Comparison of ENCODE assay signal across 14 cellular contexts in the genomic region with DNA sequence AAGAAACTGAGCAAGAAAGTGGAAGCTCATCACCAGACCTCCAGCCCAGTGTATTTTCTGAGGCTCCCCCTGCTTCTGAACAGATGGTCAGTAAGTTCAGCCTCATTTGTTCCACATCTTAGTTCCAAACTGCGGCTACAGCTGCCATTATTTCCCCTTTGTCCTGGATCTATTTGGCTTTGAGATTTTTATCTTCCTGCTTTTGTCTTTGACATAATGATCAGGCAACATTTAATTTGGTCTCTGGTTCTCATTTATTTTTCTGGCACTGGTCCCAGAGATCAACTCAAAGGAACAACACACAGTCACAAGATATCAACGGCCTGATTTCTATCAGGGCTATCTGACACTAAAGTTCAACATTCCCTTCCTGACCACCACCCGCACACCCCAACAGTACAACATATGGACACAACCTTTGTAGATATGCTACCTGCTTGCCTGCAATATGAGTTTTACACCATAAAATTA.
DNase-seq lines count a peak whose midpoint lies in the region; ATAC-seq, FAIRE-seq and TF ChIP-seq lines count a peak whose summit lies in the region.
"Had no signal": no experiment of that assay in that cellular context is flagged by ENCODE, and none has a peak within 500 bp of the region (broad histone marks: within the 10 kb centered on the region; RNA-seq: fewer than 3 reads in every experiment).

No MANE protein-coding gene starts in this region.

- DNase-seq in HUDEP-2 (lab: John Stamatoyannopoulos, UW; ENCODE audit: unreplicated experiment in 76 of 76) (peak in 70 of 76 experiments; percentile 5 to 94 (median 66)), NCI-H748 (lab: John Stamatoyannopoulos, UW; ENCODE audit: unreplicated experiment) (peak; percentile 77), endothelial cell of umbilical vein (ENCODE audit: low read depth, low spot score) (peak; percentile 74), neural progenitor cell (ENCODE audit: low spot score) (no peak), NCI-H2196 (lab: John Stamatoyannopoulos, UW; ENCODE audit: unreplicated experiment) (no peak)
- no peak for DNase-seq in activated naive CD4-positive, alpha-beta T cell treated with anti-CD3 and anti-CD28 coated beads, Interleukin-2, amount 10 ng/mL, durations not matched to agents 7 days and 5 days
- DNase-seq: activated CD4-positive, alpha-beta memory T cell treated with anti-CD3 and anti-CD28 coated beads, Interleukin-2, amount 10 ng/mL, durations not matched to agents 7 days and 5 days; left lung; stomach; T-helper 9 cell had no signal

- H3K4me3 Mint-ChIP-seq in neural progenitor cell: no peak overlapping the region
- H3K4me3 Mint-ChIP-seq in activated naive CD4-positive, alpha-beta T cell treated with anti-CD3 and anti-CD28 coated beads, Interleukin-2, amount 10 ng/mL, durations not matched to agents 7 days and 5 days: no peak overlapping the region
- H3K4me3 Mint-ChIP-seq: activated CD4-positive, alpha-beta memory T cell treated with anti-CD3 and anti-CD28 coated beads, Interleukin-2, amount 10 ng/mL, durations not matched to agents 7 days and 5 days; natural killer cell treated with Interleukin-12 subunit alpha and Interleukin-12 subunit beta and Interleukin-15 and Interleukin-18, amount 100 ng/mL, for 72 hours had no signal

- H3K9ac ChIP-seq in endothelial cell of umbilical vein (replicated peaks; ENCODE audit: extremely low read depth, insufficient read depth, low read length) (no peak overlapping the region), neural progenitor cell (no peak overlapping the region)

- H3K4me1 ChIP-seq in endothelial cell of umbilical vein (ENCODE audit: control insufficient read depth, extremely low read depth, insufficient read depth, low read length): no peaks in the 10 kb centered on the region
- peaks cover 24% of the 10 kb centered on the region for H3K4me1 ChIP-seq in neural progenitor cell
- H3K4me1 ChIP-seq: left lung had no signal

- H3K79me2 ChIP-seq in endothelial cell of umbilical vein (ENCODE audit: control insufficient read depth, insufficient read depth, low read length) (no peaks in the 10 kb centered on the region), neural progenitor cell (ENCODE audit: low read depth) (no peaks in the 10 kb centered on the region)

- H3K36me3 ChIP-seq in endothelial cell of umbilical vein (ENCODE audit: control insufficient read depth in 2 of 2, extremely low read depth in 1 of 2, insufficient read depth in 2 of 2, low read length in 2 of 2) (no peaks in the 10 kb centered on the region), neural progenitor cell (no peaks in the 10 kb centered on the region)
- H3K36me3 ChIP-seq: left lung, stomach had no signal

- H3K9me3 Mint-ChIP-seq in neural progenitor cell: peaks cover 3% of the 10 kb centered on the region
- no peaks in the 10 kb centered on the region for H3K9me3 Mint-ChIP-seq in activated naive CD4-positive, alpha-beta T cell treated with anti-CD3 and anti-CD28 coated beads, Interleukin-2, amount 10 ng/mL, durations not matched to agents 7 days and 5 days
- H3K9me3 Mint-ChIP-seq: activated CD4-positive, alpha-beta memory T cell treated with anti-CD3 and anti-CD28 coated beads, Interleukin-2, amount 10 ng/mL, durations not matched to agents 7 days and 5 days; natural killer cell treated with Interleukin-12 subunit alpha and Interleukin-12 subunit beta and Interleukin-15 and Interleukin-18, amount 100 ng/mL, for 72 hours had no signal

- peaks cover 0 to 2% of the 10 kb centered on the region in 2 experiments for H3K27me3 ChIP-seq in endothelial cell of umbilical vein (ENCODE audit: control insufficient read depth in 2 of 2, insufficient read depth in 2 of 2, low read length in 2 of 2)
- H3K27me3 ChIP-seq in neural progenitor cell: no peaks in the 10 kb centered on the region
- H3K27me3 ChIP-seq: left lung, stomach had no signal

- CTCF ChIA-PET in endothelial cell of umbilical vein (lab: Charles Lee): interaction anchor here (0.7 to 1.3 kb wide), 3 partner anchors 8 to 53 kb away, joined by 3 to 5 read pairs (median 3); no protein-coding TSS in a partner anchor
- CTCF ChIA-PET in activated naive CD4-positive, alpha-beta T cell treated with anti-CD3 and anti-CD28 coated beads, Interleukin-2, amount 10 ng/mL, durations not matched to agents 7 days and 5 days (lab: Charles Lee): interaction anchor here (1.4 kb wide), 1 partner anchor 54 kb away, joined by 6 read pairs; no protein-coding TSS in a partner anchor

- FAIRE-seq in endothelial cell of umbilical vein (lab: Jason Lieb, UNC): peak; percentile 60
- FAIRE-seq: H1 had no signal

- H3K4me1 Mint-ChIP-seq in neural progenitor cell: peaks cover 15% of the 10 kb centered on the region
- H3K4me1 Mint-ChIP-seq in activated naive CD4-positive, alpha-beta T cell treated with anti-CD3 and anti-CD28 coated beads, Interleukin-2, amount 10 ng/mL, durations not matched to agents 7 days and 5 days: peaks cover 3% of the 10 kb centered on the region
- H3K4me1 Mint-ChIP-seq: activated CD4-positive, alpha-beta memory T cell treated with anti-CD3 and anti-CD28 coated beads, Interleukin-2, amount 10 ng/mL, durations not matched to agents 7 days and 5 days had no signal

- H3K4me2 ChIP-seq in endothelial cell of umbilical vein (ENCODE audit: insufficient read depth, low read length) (no peak overlapping the region), neural progenitor cell (no peak overlapping the region)

- peak overlapping the region; percentile 44 for H3K27ac Mint-ChIP-seq in neural progenitor cell
- no peak overlapping the region for H3K27ac Mint-ChIP-seq in activated naive CD4-positive, alpha-beta T cell treated with anti-CD3 and anti-CD28 coated beads, Interleukin-2, amount 10 ng/mL, durations not matched to agents 7 days and 5 days
- H3K27ac Mint-ChIP-seq: activated CD4-positive, alpha-beta memory T cell treated with anti-CD3 and anti-CD28 coated beads, Interleukin-2, amount 10 ng/mL, durations not matched to agents 7 days and 5 days; natural killer cell treated with Interleukin-12 subunit alpha and Interleukin-12 subunit beta and Interleukin-15 and Interleukin-18, amount 100 ng/mL, for 72 hours had no signal

- intact Hi-C loops in endothelial cell of umbilical vein (cut with micrococcal nuclease): no loop called here

- dilution Hi-C loops in endothelial cell of umbilical vein (cut with MboI; ENCODE audit: extremely low pct_ligation_motif_present, low sequenced_read_pairs): no loop called here

- H4K20me1 ChIP-seq in endothelial cell of umbilical vein (replicated peaks; ENCODE audit: control insufficient read depth, extremely low read depth, insufficient read depth, low read length) (no peaks in the 10 kb centered on the region), neural progenitor cell (ENCODE audit: low read depth) (no peaks in the 10 kb centered on the region)

- H3K36me3 Mint-ChIP-seq in neural progenitor cell: no peaks in the 10 kb centered on the region
- H3K36me3 Mint-ChIP-seq in activated naive CD4-positive, alpha-beta T cell treated with anti-CD3 and anti-CD28 coated beads, Interleukin-2, amount 10 ng/mL, durations not matched to agents 7 days and 5 days: peaks cover 2% of the 10 kb centered on the region
- H3K36me3 Mint-ChIP-seq: natural killer cell treated with Interleukin-12 subunit alpha and Interleukin-12 subunit beta and Interleukin-15 and Interleukin-18, amount 100 ng/mL, for 72 hours had no signal

- H2AFZ ChIP-seq in endothelial cell of umbilical vein (ENCODE audit: low read depth, low read length) (no peak overlapping the region), neural progenitor cell (replicated peaks) (no peak overlapping the region)

- H3K9me3 ChIP-seq in endothelial cell of umbilical vein (replicated peaks; ENCODE audit: control insufficient read depth, insufficient read depth, low read length): no peaks in the 10 kb centered on the region
- no peaks in the 10 kb centered on the region for H3K9me3 ChIP-seq in neural progenitor cell (ENCODE audit: low read depth)
- H3K9me3 ChIP-seq: left lung, stomach had no signal

- no peak overlapping the region for H3K27ac ChIP-seq in endothelial cell of umbilical vein (ENCODE audit: insufficient read depth, low read depth, low read length)
- no peak overlapping the region for H3K27ac ChIP-seq in neural progenitor cell
- H3K27ac ChIP-seq: left lung, stomach had no signal

- no peak for TF ChIP-seq CTCF in endothelial cell of umbilical vein (IDR thresholded peaks at IDR 0.05; ENCODE audit: extremely low read depth in 1 of 2, insufficient read depth in 1 of 2, low read depth in 1 of 2, low read length in 2 of 2)
- no peak for TF ChIP-seq CTCF in neural progenitor cell (IDR thresholded peaks at IDR 0.05)

- POLR2A ChIA-PET in endothelial cell of umbilical vein (lab: Charles Lee): no interaction called here

- no peak for TF ChIP-seq POLR2A in endothelial cell of umbilical vein (IDR thresholded peaks at IDR 0.05; ENCODE audit: low read depth, low read length)

- H3K9me1 ChIP-seq in endothelial cell of umbilical vein (replicated peaks; ENCODE audit: control insufficient read depth, extremely low read depth, insufficient read depth, low read length): no peaks in the 10 kb centered on the region

- ATAC-seq in GM19463 (IDR thresholded peaks at IDR 0.05; ENCODE audit: unreplicated experiment): no peak
- ATAC-seq: left lung; natural killer cell treated with Interleukin-12 subunit alpha and Interleukin-12 subunit beta and Interleukin-15 and Interleukin-18, amount 100 ng/mL, for 72 hours; Panc1 had no signal

- BruUV-seq in endothelial cell of umbilical vein (replicated peaks; lab: Mats Ljungman, UMichigan): no TSS peak

- H3F3A ChIP-seq in neural progenitor cell (ENCODE audit: low read depth): no peaks in the 10 kb centered on the region

- H3K4me3 ChIP-seq in endothelial cell of umbilical vein (replicated peaks in 1 of 3; ENCODE audit: insufficient read depth in 1 of 3, low read depth in 1 of 3, low read length in 3 of 3) (no peak overlapping the region), neural progenitor cell (no peak overlapping the region)
- H3K4me3 ChIP-seq: left lung, stomach had no signal

- no peaks in the 10 kb centered on the region for H3K27me3 Mint-ChIP-seq in neural progenitor cell (ENCODE audit: insufficient read depth, low read depth)
- no peaks in the 10 kb centered on the region for H3K27me3 Mint-ChIP-seq in activated naive CD4-positive, alpha-beta T cell treated with anti-CD3 and anti-CD28 coated beads, Interleukin-2, amount 10 ng/mL, durations not matched to agents 7 days and 5 days

TF ChIP-seq in endothelial cell of umbilical vein, 7 proteins besides CTCF, POLR2A, EP300 and RAD21:
- TF ChIP-seq POLR2AphosphoS5 (IDR thresholded peaks at IDR 0.05; ENCODE audit: insufficient read depth, low read depth, low read length) (no peak), GATA2 (IDR thresholded peaks at IDR 0.05; ENCODE audit: insufficient read depth, insufficient read length, low read depth, low read length) (peak; percentile 14)
TF ChIP-seq in endothelial cell of umbilical vein: peak in this region for 1.

Comparison
In these comparisons a context has a peak if more than half of its experiments do, and no peak if none do; other contexts are left out.
1. DNase-seq: peak in HUDEP-2 (70 of 76), NCI-H748 (single experiment) and endothelial cell of umbilical vein (single experiment); none in neural progenitor cell (single experiment), NCI-H2196 (single experiment) and activated naive CD4-positive, alpha-beta T cell treated with anti-CD3 and anti-CD28 coated beads, Interleukin-2, amount 10 ng/mL, durations not matched to agents 7 days and 5 days (single experiment).